ENCODE assay signal across 19 cellular contexts in the genomic region with DNA sequence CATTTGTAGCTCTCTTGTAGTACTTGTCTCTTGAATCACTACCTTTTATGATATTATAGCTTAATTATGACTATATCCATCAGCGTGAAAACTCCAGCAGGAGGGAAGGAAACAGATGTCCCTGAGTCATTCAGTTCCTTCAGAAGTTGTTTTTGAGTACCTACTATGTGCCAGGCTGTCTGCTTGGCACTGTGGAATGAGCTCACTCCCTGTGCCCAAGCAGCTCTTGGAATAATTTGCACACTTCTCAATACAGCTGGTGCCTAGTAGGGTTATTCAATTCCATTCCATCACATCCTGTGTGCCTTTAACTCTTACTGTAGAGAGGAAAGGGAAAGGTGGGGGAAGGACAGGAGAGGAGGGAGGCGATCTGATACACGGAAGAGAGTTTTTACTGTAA.
DNase-seq lines count a peak whose midpoint lies in the region; ATAC-seq and TF ChIP-seq lines count a peak whose summit lies in the region.
"Had no signal": no experiment of that assay in that cellular context is flagged by ENCODE, and none has a peak within 500 bp of the region (broad histone marks: within the 10 kb centered on the region; RNA-seq: fewer than 3 reads in every experiment).

No MANE protein-coding gene starts in this region.

- H3K27ac ChIP-seq in GM23338 (ENCODE audit: low read depth), result no peak overlapping the region
- H3K27ac ChIP-seq: BLaER1 treated with 17β-estradiol and CSF1 and Interleukin-3, amounts not matched to agents 10 nM and 100 nM; GM23248; Peyer's patch had no signal

- peak overlapping the region; percentile 8; the same call in 1 of the 2 replicates for H2AFZ ChIP-seq in GM23338
- H2AFZ ChIP-seq: GM23248 had no signal

- H3K36me3 ChIP-seq in GM23338 (ENCODE audit: insufficient read depth), result no peaks in the 10 kb centered on the region

- no peaks in the 10 kb centered on the region for H3K27me3 Mint-ChIP-seq in activated T-cell treated with anti-CD3 and anti-CD28 coated beads, Interleukin-2, amount 50 U/mL, for 72 hours (ENCODE audit: low read depth)
- no peaks in the 10 kb centered on the region for H3K27me3 Mint-ChIP-seq in activated T-cell treated with anti-CD3 and anti-CD28 coated beads, Interleukin-2, amount 50 U/mL, for 4 hours (ENCODE audit: low read depth)
- H3K27me3 Mint-ChIP-seq in GM23338 (ENCODE audit: insufficient read depth, low read depth, poor library complexity), result no peaks in the 10 kb centered on the region
- H3K27me3 Mint-ChIP-seq in activated naive CD8-positive, alpha-beta T cell, result no peaks in the 10 kb centered on the region
- no peaks in the 10 kb centered on the region for H3K27me3 Mint-ChIP-seq in naive B cell

- H3K4me1 Mint-ChIP-seq in activated T-cell treated with anti-CD3 and anti-CD28 coated beads, Interleukin-2, amount 50 U/mL, for 72 hours (ENCODE audit: low read depth), result peaks cover 78% of the 10 kb centered on the region
- H3K4me1 Mint-ChIP-seq in activated T-cell treated with anti-CD3 and anti-CD28 coated beads, Interleukin-2, amount 50 U/mL, for 4 hours (ENCODE audit: low read depth), result peaks cover 66% of the 10 kb centered on the region
- peaks cover 23% of the 10 kb centered on the region for H3K4me1 Mint-ChIP-seq in GM23338
- H3K4me1 Mint-ChIP-seq in activated naive CD8-positive, alpha-beta T cell (ENCODE audit: low read depth), result peaks cover 87% of the 10 kb centered on the region
- peaks cover 11 to 32% (median 28%) of the 10 kb centered on the region in 3 donors for H3K4me1 Mint-ChIP-seq in naive B cell

- no peak overlapping the region for H3K4me3 ChIP-seq in GM23338
- H3K4me3 ChIP-seq: BLaER1 treated with 17β-estradiol and CSF1 and Interleukin-3, amounts not matched to agents 10 nM and 100 nM; GM23248; Peyer's patch had no signal

- no peaks in the 10 kb centered on the region for H3F3A ChIP-seq in GM23338 (replicated peaks; ENCODE audit: low read depth)

- H3K79me2 ChIP-seq in GM23338 (replicated peaks; ENCODE audit: insufficient read depth), result no peaks in the 10 kb centered on the region

- no peak for TF ChIP-seq CTCF in GM23338 (conservative IDR thresholded peaks at IDR 0.05; ENCODE audit: low read depth in 2 of 2)

- H3K27ac Mint-ChIP-seq in activated T-cell treated with anti-CD3 and anti-CD28 coated beads, Interleukin-2, amount 50 U/mL, for 72 hours, result peak overlapping the region; percentile 2
- H3K27ac Mint-ChIP-seq in GM23338 (no peak overlapping the region), naive B cell (peak overlapping the region; percentile 0 to 16 (median 2))
- peak overlapping the region; percentile 77 for H3K27ac Mint-ChIP-seq in activated naive CD8-positive, alpha-beta T cell

- no peak for ATAC-seq in activated T-cell treated with anti-CD3 and anti-CD28 coated beads, Interleukin-2, amount 50 U/mL, for 72 hours (replicated peaks in 1 of 2)
- no peak for ATAC-seq in activated T-cell treated with anti-CD3 and anti-CD28 coated beads, Interleukin-2, amount 50 U/mL, for 4 hours
- peak; percentile 21; the same call in 1 of the 3 replicates for ATAC-seq in GM23338
- no peak for ATAC-seq in naive B cell (ENCODE audit: low read depth in 2 of 2)
- no peak for ATAC-seq in GM19452 (IDR thresholded peaks at IDR 0.05; ENCODE audit: unreplicated experiment)

- no peaks in the 10 kb centered on the region for H3K9me2 ChIP-seq in GM23338 (ENCODE audit: insufficient read depth)

- H3K4me3 Mint-ChIP-seq in activated T-cell treated with anti-CD3 and anti-CD28 coated beads, Interleukin-2, amount 50 U/mL, for 72 hours, result no peak overlapping the region
- H3K4me3 Mint-ChIP-seq in activated T-cell treated with anti-CD3 and anti-CD28 coated beads, Interleukin-2, amount 50 U/mL, for 4 hours, result no peak overlapping the region
- H3K4me3 Mint-ChIP-seq in GM23338 (no peak overlapping the region), naive B cell (no peak overlapping the region)
- peak overlapping the region; percentile 11 for H3K4me3 Mint-ChIP-seq in activated naive CD8-positive, alpha-beta T cell

- no peaks in the 10 kb centered on the region for H3K27me3 ChIP-seq in GM23338 (ENCODE audit: insufficient read depth)
- H3K27me3 ChIP-seq: BLaER1 treated with 17β-estradiol and CSF1 and Interleukin-3, amounts not matched to agents 10 nM and 100 nM; Peyer's patch had no signal

- no peaks in the 10 kb centered on the region for H3K9me3 Mint-ChIP-seq in activated T-cell treated with anti-CD3 and anti-CD28 coated beads, Interleukin-2, amount 50 U/mL, for 72 hours
- H3K9me3 Mint-ChIP-seq in activated T-cell treated with anti-CD3 and anti-CD28 coated beads, Interleukin-2, amount 50 U/mL, for 4 hours, result no peaks in the 10 kb centered on the region
- H3K9me3 Mint-ChIP-seq in GM23338, result no peaks in the 10 kb centered on the region
- H3K9me3 Mint-ChIP-seq in activated naive CD8-positive, alpha-beta T cell (ENCODE audit: low read depth), result peaks cover 5% of the 10 kb centered on the region
- no peaks in the 10 kb centered on the region for H3K9me3 Mint-ChIP-seq in naive B cell

- no peak overlapping the region for H3K4me2 ChIP-seq in GM23338
- H3K4me2 ChIP-seq: BLaER1 treated with 17β-estradiol and CSF1 and Interleukin-3, amounts not matched to agents 10 nM and 100 nM had no signal

- H3K4me1 ChIP-seq in GM23338 (ENCODE audit: insufficient read depth), result peaks cover 7% of the 10 kb centered on the region; the same call in 1 of the 2 replicates

- DNase-seq in activated T-cell treated with anti-CD3 and anti-CD28 coated beads, Interleukin-2, amount 50 U/mL, for 72 hours, result no peak
- no peak for DNase-seq in activated T-cell treated with anti-CD3 and anti-CD28 coated beads, Interleukin-2, amount 50 U/mL, for 4 hours
- DNase-seq in GM23338 (ENCODE audit: low spot score) (peak; percentile 13), naive B cell (no peak), OCI-M2 (lab: John Stamatoyannopoulos, UW; ENCODE audit: unreplicated experiment) (no peak), AG08396 (ENCODE audit: low spot score) (no peak)
- DNase-seq: 8988T, Calu3, DMS79, GM23248, NCI-H1105 treated with DMSO at 0.1 percent for 48 hours, NCI-H187 treated with DMSO at 0.1 percent for 48 hours, NCI-H446, NCI-H774, Peyer's patch, SHP77 had no signal

- H3K36me3 Mint-ChIP-seq in activated T-cell treated with anti-CD3 and anti-CD28 coated beads, Interleukin-2, amount 50 U/mL, for 72 hours (ENCODE audit: insufficient read depth in 2 of 2), result peaks cover 13 to 38% of the 10 kb centered on the region in 2 donors
- H3K36me3 Mint-ChIP-seq in activated T-cell treated with anti-CD3 and anti-CD28 coated beads, Interleukin-2, amount 50 U/mL, for 4 hours (ENCODE audit: insufficient read depth), result peaks cover 69% of the 10 kb centered on the region
- no peaks in the 10 kb centered on the region for H3K36me3 Mint-ChIP-seq in GM23338 (ENCODE audit: low read depth)
- peaks cover 42% of the 10 kb centered on the region for H3K36me3 Mint-ChIP-seq in activated naive CD8-positive, alpha-beta T cell
- H3K36me3 Mint-ChIP-seq in naive B cell, result peaks cover 26 to 41% of the 10 kb centered on the region in 2 donors

- H4K20me1 ChIP-seq in GM23338 (replicated peaks; ENCODE audit: insufficient read depth), result no peaks in the 10 kb centered on the region

TF ChIP-seq in GM23338, 12 proteins besides CTCF, POLR2A, EP300 and RAD21 (continues in another document):
- TF ChIP-seq, protein P1, sequence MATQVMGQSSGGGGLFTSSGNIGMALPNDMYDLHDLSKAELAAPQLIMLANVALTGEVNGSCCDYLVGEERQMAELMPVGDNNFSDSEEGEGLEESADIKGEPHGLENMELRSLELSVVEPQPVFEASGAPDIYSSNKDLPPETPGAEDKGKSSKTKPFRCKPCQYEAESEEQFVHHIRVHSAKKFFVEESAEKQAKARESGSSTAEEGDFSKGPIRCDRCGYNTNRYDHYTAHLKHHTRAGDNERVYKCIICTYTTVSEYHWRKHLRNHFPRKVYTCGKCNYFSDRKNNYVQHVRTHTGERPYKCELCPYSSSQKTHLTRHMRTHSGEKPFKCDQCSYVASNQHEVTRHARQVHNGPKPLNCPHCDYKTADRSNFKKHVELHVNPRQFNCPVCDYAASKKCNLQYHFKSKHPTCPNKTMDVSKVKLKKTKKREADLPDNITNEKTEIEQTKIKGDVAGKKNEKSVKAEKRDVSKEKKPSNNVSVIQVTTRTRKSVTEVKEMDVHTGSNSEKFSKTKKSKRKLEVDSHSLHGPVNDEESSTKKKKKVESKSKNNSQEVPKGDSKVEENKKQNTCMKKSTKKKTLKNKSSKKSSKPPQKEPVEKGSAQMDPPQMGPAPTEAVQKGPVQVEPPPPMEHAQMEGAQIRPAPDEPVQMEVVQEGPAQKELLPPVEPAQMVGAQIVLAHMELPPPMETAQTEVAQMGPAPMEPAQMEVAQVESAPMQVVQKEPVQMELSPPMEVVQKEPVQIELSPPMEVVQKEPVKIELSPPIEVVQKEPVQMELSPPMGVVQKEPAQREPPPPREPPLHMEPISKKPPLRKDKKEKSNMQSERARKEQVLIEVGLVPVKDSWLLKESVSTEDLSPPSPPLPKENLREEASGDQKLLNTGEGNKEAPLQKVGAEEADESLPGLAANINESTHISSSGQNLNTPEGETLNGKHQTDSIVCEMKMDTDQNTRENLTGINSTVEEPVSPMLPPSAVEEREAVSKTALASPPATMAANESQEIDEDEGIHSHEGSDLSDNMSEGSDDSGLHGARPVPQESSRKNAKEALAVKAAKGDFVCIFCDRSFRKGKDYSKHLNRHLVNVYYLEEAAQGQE (IDR thresholded peaks at IDR 0.05; ENCODE audit: unreplicated experiment), result no peak
- TF ChIP-seq, protein P2, sequence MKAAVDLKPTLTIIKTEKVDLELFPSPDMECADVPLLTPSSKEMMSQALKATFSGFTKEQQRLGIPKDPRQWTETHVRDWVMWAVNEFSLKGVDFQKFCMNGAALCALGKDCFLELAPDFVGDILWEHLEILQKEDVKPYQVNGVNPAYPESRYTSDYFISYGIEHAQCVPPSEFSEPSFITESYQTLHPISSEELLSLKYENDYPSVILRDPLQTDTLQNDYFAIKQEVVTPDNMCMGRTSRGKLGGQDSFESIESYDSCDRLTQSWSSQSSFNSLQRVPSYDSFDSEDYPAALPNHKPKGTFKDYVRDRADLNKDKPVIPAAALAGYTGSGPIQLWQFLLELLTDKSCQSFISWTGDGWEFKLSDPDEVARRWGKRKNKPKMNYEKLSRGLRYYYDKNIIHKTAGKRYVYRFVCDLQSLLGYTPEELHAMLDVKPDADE (IDR thresholded peaks at IDR 0.05), result no peak
- no peak for TF ChIP-seq ZNF114 (CRISPR knock-in tag; IDR thresholded peaks at IDR 0.05)
- no peak for TF ChIP-seq NANOG (IDR thresholded peaks at IDR 0.05; ENCODE audit: borderline replicate concordance)
- no peak for TF ChIP-seq POLR2AphosphoS5 (IDR thresholded peaks at IDR 0.05; ENCODE audit: low read depth)
- TF ChIP-seq CREB1 (CRISPR knock-in tag; IDR thresholded peaks at IDR 0.05; ENCODE audit: low read depth), result no peak
- TF ChIP-seq EZH2phosphoT487 (IDR thresholded peaks at IDR 0.05; ENCODE audit: unreplicated experiment), result no peak
